ENCODE assay signal across 21 cellular contexts in genomic region chr13:73275163-73275562, GRCh38.
DNase-seq lines count a peak whose midpoint lies in the region; ATAC-seq and TF ChIP-seq lines count a peak whose summit lies in the region.
"Had no signal": no experiment of that assay in that cellular context is flagged by ENCODE, and none has a peak within 500 bp of the region (broad histone marks: within the 10 kb centered on the region; RNA-seq: fewer than 3 reads in every experiment).

No MANE protein-coding gene starts in this region.

- H3K4me1 ChIP-seq in PC-9 (replicated peaks; ENCODE audit: insufficient read depth), result no peaks in the 10 kb centered on the region
- H3K4me1 ChIP-seq: adrenal gland, breast epithelium, parathyroid adenoma had no signal

- H3K4me2 ChIP-seq in PC-9, result no peak overlapping the region

- H3K4me1 Mint-ChIP-seq in HFFc6 (ENCODE audit: low read depth), result peaks cover 52% of the 10 kb centered on the region
- H3K4me1 Mint-ChIP-seq in activated naive CD8-positive, alpha-beta T cell treated with anti-CD3 and anti-CD28 coated beads, Interleukin-2, amount 50 U/mL, for 24 hours, result peaks cover 5% of the 10 kb centered on the region
- H3K4me1 Mint-ChIP-seq in activated T-helper 2 cell treated with anti-CD3 and anti-CD28 coated beads, Interferon-gamma antibody, Interleukin-2, Interleukin-4, amounts not matched to agents 10 μg/mL and 5 μg/mL and 100 μg/mL, durations not matched to agents 14 hours and 24 hours and 36 hours (ENCODE audit: low read depth), result peaks cover 52% of the 10 kb centered on the region

- no TSS peak for BruUV-seq in PC-9 (replicated peaks; lab: Mats Ljungman, UMichigan)

- ATAC-seq in activated naive CD8-positive, alpha-beta T cell treated with anti-CD3 and anti-CD28 coated beads, Interleukin-2, amount 50 U/mL, for 24 hours, result peak; percentile 52
- ATAC-seq in HG03097 (IDR thresholded peaks at IDR 0.05; ENCODE audit: low FRiP score, unreplicated experiment), result no peak
- ATAC-seq: naive thymus-derived CD4-positive, alpha-beta T cell had no signal

- no peaks in the 10 kb centered on the region for H3K27me3 ChIP-seq in PC-9 (ENCODE audit: insufficient read depth, low read depth)
- H3K27me3 ChIP-seq: adrenal gland, breast epithelium, sigmoid colon had no signal

- H3K27ac ChIP-seq in PC-9, result no peak overlapping the region
- H3K27ac ChIP-seq: adrenal gland, breast epithelium, parathyroid adenoma had no signal

- DNase-seq in HFFc6 (no peak), LHCN-M2 (ENCODE audit: low read depth) (peak; percentile 59), retinal pigment epithelial cell (ENCODE audit: low read depth) (no peak), PC-9 (no peak), NCI-H524 (lab: John Stamatoyannopoulos, UW) (no peak)
- DNase-seq in activated naive CD8-positive, alpha-beta T cell treated with anti-CD3 and anti-CD28 coated beads, Interleukin-2, amount 50 U/mL, for 24 hours, result no peak
- no peak for DNase-seq in activated T-helper 2 cell treated with anti-CD3 and anti-CD28 coated beads, Interferon-gamma antibody, Interleukin-2, Interleukin-4, amounts not matched to agents 10 μg/mL and 5 μg/mL and 100 μg/mL, durations not matched to agents 14 hours and 24 hours and 36 hours (ENCODE audit: low spot score)
- DNase-seq: activated CD4-positive, alpha-beta memory T cell treated with anti-CD3 and anti-CD28 coated beads, Interleukin-2, amount 10 ng/mL, durations not matched to agents 7 days and 5 days; activated T-cell treated with anti-CD3 and anti-CD28 coated beads, Interleukin-2, amount 50 U/mL, for 72 hours; adrenal gland; dermis blood vessel endothelial cell; EL; foreskin melanocyte; NCI-H2029 treated with DMSO at 0.1 percent for 48 hours; NCI-H510A; Right ventricle myocardium superior; sigmoid colon had no signal

- intact Hi-C loops in PC-9 (cut with micrococcal nuclease; ENCODE audit: unreplicated experiment), result no loop called here
- intact Hi-C loops in activated T-helper 2 cell treated with anti-CD3 and anti-CD28 coated beads, Interferon-gamma antibody, Interleukin-2, Interleukin-4, amounts not matched to agents 10 μg/mL and 5 μg/mL and 100 μg/mL, durations not matched to agents 14 hours and 24 hours and 36 hours (cut with micrococcal nuclease), result loop anchor here (2.0 kb wide), 1 partner anchor 46 kb away; no protein-coding TSS in a partner anchor

- H3K27ac Mint-ChIP-seq in HFFc6, result peak overlapping the region; percentile 96
- H3K27ac Mint-ChIP-seq in activated naive CD8-positive, alpha-beta T cell treated with anti-CD3 and anti-CD28 coated beads, Interleukin-2, amount 50 U/mL, for 24 hours, result no peak overlapping the region
- no peak overlapping the region for H3K27ac Mint-ChIP-seq in activated T-helper 2 cell treated with anti-CD3 and anti-CD28 coated beads, Interferon-gamma antibody, Interleukin-2, Interleukin-4, amounts not matched to agents 10 μg/mL and 5 μg/mL and 100 μg/mL, durations not matched to agents 14 hours and 24 hours and 36 hours
- H3K27ac Mint-ChIP-seq: activated CD4-positive, alpha-beta memory T cell treated with anti-CD3 and anti-CD28 coated beads, Interleukin-2, amount 10 ng/mL, durations not matched to agents 7 days and 5 days; activated T-cell treated with anti-CD3 and anti-CD28 coated beads, Interleukin-2, amount 50 U/mL, for 72 hours had no signal

- peaks cover 20% of the 10 kb centered on the region for H3K9me3 ChIP-seq in PC-9 (ENCODE audit: insufficient read depth, low read depth)
- H3K9me3 ChIP-seq: adrenal gland, breast epithelium, sigmoid colon had no signal

- no peaks in the 10 kb centered on the region for H3K27me3 Mint-ChIP-seq in HFFc6 (ENCODE audit: insufficient read depth)
- no peaks in the 10 kb centered on the region for H3K27me3 Mint-ChIP-seq in activated naive CD8-positive, alpha-beta T cell treated with anti-CD3 and anti-CD28 coated beads, Interleukin-2, amount 50 U/mL, for 24 hours
- H3K27me3 Mint-ChIP-seq in activated T-helper 2 cell treated with anti-CD3 and anti-CD28 coated beads, Interferon-gamma antibody, Interleukin-2, Interleukin-4, amounts not matched to agents 10 μg/mL and 5 μg/mL and 100 μg/mL, durations not matched to agents 14 hours and 24 hours and 36 hours (ENCODE audit: low read depth), result no peaks in the 10 kb centered on the region
- H3K27me3 Mint-ChIP-seq: activated CD4-positive, alpha-beta memory T cell treated with anti-CD3 and anti-CD28 coated beads, Interleukin-2, amount 10 ng/mL, durations not matched to agents 7 days and 5 days; naive thymus-derived CD4-positive, alpha-beta T cell had no signal

- no peaks in the 10 kb centered on the region for H3K36me3 ChIP-seq in PC-9 (ENCODE audit: low read depth)
- H3K36me3 ChIP-seq: adrenal gland, breast epithelium, sigmoid colon had no signal

- peaks cover 8% of the 10 kb centered on the region for H3K36me3 Mint-ChIP-seq in HFFc6 (ENCODE audit: low read depth)
- H3K36me3 Mint-ChIP-seq in activated naive CD8-positive, alpha-beta T cell treated with anti-CD3 and anti-CD28 coated beads, Interleukin-2, amount 50 U/mL, for 24 hours (ENCODE audit: low read depth), result peaks cover under 1% of the 10 kb centered on the region
- peaks cover 15% of the 10 kb centered on the region for H3K36me3 Mint-ChIP-seq in activated T-helper 2 cell treated with anti-CD3 and anti-CD28 coated beads, Interferon-gamma antibody, Interleukin-2, Interleukin-4, amounts not matched to agents 10 μg/mL and 5 μg/mL and 100 μg/mL, durations not matched to agents 14 hours and 24 hours and 36 hours (ENCODE audit: low read depth)

- POLR2A ChIA-PET in PC-9 (lab: Charles Lee; ENCODE audit: unreplicated experiment), result interaction anchor here (0.6 kb wide), 1 partner anchor 26 kb away, joined by 3 read pairs; no protein-coding TSS in a partner anchor

- no peaks in the 10 kb centered on the region for H3F3A ChIP-seq in PC-9 (ENCODE audit: insufficient read depth, low read depth)

- CTCF ChIA-PET in PC-9 (lab: Charles Lee), result interaction anchor here (0.6 kb wide), 1 partner anchor 65 kb away, joined by 5 read pairs; no protein-coding TSS in a partner anchor

- H3K9me2 ChIP-seq in PC-9 (ENCODE audit: insufficient read depth), result no peaks in the 10 kb centered on the region

- no peak overlapping the region for H2AFZ ChIP-seq in PC-9
- H2AFZ ChIP-seq: parathyroid adenoma had no signal

- no peaks in the 10 kb centered on the region for H4K20me1 ChIP-seq in PC-9 (ENCODE audit: insufficient read depth)

- peak overlapping the region; percentile 77; the same call in 1 of the 2 replicates for H3K4me3 Mint-ChIP-seq in HFFc6
- H3K4me3 Mint-ChIP-seq in activated naive CD8-positive, alpha-beta T cell treated with anti-CD3 and anti-CD28 coated beads, Interleukin-2, amount 50 U/mL, for 24 hours, result no peak overlapping the region
- H3K4me3 Mint-ChIP-seq in activated T-helper 2 cell treated with anti-CD3 and anti-CD28 coated beads, Interferon-gamma antibody, Interleukin-2, Interleukin-4, amounts not matched to agents 10 μg/mL and 5 μg/mL and 100 μg/mL, durations not matched to agents 14 hours and 24 hours and 36 hours (ENCODE audit: low read depth), result no peak overlapping the region
- H3K4me3 Mint-ChIP-seq: activated CD4-positive, alpha-beta memory T cell treated with anti-CD3 and anti-CD28 coated beads, Interleukin-2, amount 10 ng/mL, durations not matched to agents 7 days and 5 days had no signal

- peaks cover 4% of the 10 kb centered on the region for H3K9me3 Mint-ChIP-seq in HFFc6
- H3K9me3 Mint-ChIP-seq in activated naive CD8-positive, alpha-beta T cell treated with anti-CD3 and anti-CD28 coated beads, Interleukin-2, amount 50 U/mL, for 24 hours, result peaks cover 5% of the 10 kb centered on the region
- H3K9me3 Mint-ChIP-seq in activated T-helper 2 cell treated with anti-CD3 and anti-CD28 coated beads, Interferon-gamma antibody, Interleukin-2, Interleukin-4, amounts not matched to agents 10 μg/mL and 5 μg/mL and 100 μg/mL, durations not matched to agents 14 hours and 24 hours and 36 hours, result peaks cover 35% of the 10 kb centered on the region

- peak; percentile 52 for TF ChIP-seq CTCF in HFFc6 (IDR thresholded peaks at IDR 0.05)
- TF ChIP-seq CTCF in retinal pigment epithelial cell (conservative IDR thresholded peaks at IDR 0.05; ENCODE audit: low read depth, low read length), result peak; percentile 30
- TF ChIP-seq CTCF in PC-9 (conservative IDR thresholded peaks at IDR 0.05), result no peak

- H3K4me3 ChIP-seq in retinal pigment epithelial cell (ENCODE audit: low read length) (no peak overlapping the region), PC-9 (no peak overlapping the region)
- H3K4me3 ChIP-seq: adrenal gland, breast epithelium, sigmoid colon had no signal

- no peaks in the 10 kb centered on the region for H3K79me2 ChIP-seq in PC-9 (ENCODE audit: low read depth)
- H3K79me2 ChIP-seq: parathyroid adenoma had no signal
